Comparison of ENCODE assay signal across 26 cellular contexts in the genomic region with DNA sequence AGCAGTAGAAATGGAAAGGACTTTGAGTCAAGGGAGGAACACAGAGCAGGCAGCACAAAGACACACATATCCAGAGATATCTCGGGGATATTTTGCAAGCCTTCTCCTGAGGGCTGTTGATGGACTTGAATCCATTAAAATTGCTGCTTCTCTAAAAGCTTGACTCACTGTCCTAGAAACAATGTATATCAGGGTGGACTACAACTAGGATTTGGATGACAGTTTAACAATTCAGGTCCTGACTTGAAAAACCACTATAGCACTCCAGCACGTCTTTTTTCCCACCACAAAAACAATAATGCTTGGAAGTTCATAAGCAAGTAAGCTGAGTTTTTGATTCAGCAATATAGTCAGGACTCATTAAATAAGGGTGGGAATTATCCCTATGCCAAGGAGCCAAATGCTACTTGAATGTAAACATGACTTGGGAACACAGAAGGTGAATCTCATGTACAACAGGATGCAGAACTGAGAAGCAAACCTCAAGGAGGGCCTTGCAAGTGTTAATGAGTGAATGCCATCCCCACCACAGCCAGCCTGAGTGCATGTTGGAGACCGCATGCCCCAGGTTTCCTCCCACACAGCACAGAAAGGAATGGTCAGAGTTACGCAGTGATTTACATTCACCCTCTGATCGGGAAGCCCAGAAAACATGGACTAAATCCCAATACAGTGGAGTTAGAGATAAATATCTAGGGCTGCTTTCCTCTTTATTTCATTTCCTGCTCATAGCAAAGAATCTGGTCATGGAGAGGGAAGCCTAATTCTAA.
"Had no signal": no experiment of that assay in that cellular context is flagged by ENCODE, and none has a peak within 500 bp of the region (broad histone marks: within the 10 kb centered on the region; RNA-seq: fewer than 3 reads in every experiment).

No MANE protein-coding gene starts in this region.

- H3K27ac ChIP-seq: pancreas, psoas muscle, right lobe of liver, skin epidermis, stomach, transverse colon had no signal

- H3K4me3 ChIP-seq: lung, pancreas, psoas muscle, right lobe of liver, skin epidermis, stomach, transverse colon had no signal

- H3K9me3 ChIP-seq: pancreas, psoas muscle, right lobe of liver, stomach, transverse colon had no signal

- H3K4me3 Mint-ChIP-seq: activated CD4-positive, alpha-beta memory T cell treated with anti-CD3 and anti-CD28 coated beads for 36 hours; activated CD4-positive, alpha-beta T cell treated with anti-CD3 and anti-CD28 coated beads for 36 hours; activated naive CD4-positive, alpha-beta T cell treated with anti-CD3 and anti-CD28 coated beads for 36 hours; activated naive CD8-positive, alpha-beta T cell treated with anti-CD3 and anti-CD28 coated beads, Interleukin-2, amount 10 ng/mL, durations not matched to agents 7 days and 5 days; activated T-cell treated with anti-CD3 and anti-CD28 coated beads, Interleukin-2, amount 50 U/mL, for 72 hours; mesothelial cell of epicardium; naive thymus-derived CD8-positive, alpha-beta T cell; stimulated activated memory B cell treated with anti-CD40 and anti-IgM and Interleukin-4, amounts not matched to agents 10 μg/mL and 1 μg/mL and 100 μg/mL, for 72 hours; T-helper 1 cell treated with Interleukin-12 subunit alpha and Interleukin-12 subunit beta and Interleukin-4 antibody, amounts not matched to agents 30 μg/mL and 1 μg/mL, for 36 hours; WTC11 had no signal

- H3K4me1 Mint-ChIP-seq: activated CD4-positive, alpha-beta T cell treated with anti-CD3 and anti-CD28 coated beads for 36 hours; activated naive CD8-positive, alpha-beta T cell treated with anti-CD3 and anti-CD28 coated beads, Interleukin-2, amount 10 ng/mL, durations not matched to agents 7 days and 5 days; naive thymus-derived CD8-positive, alpha-beta T cell; stimulated activated memory B cell treated with anti-CD40 and anti-IgM and Interleukin-4, amounts not matched to agents 10 μg/mL and 1 μg/mL and 100 μg/mL, for 72 hours; WTC11 had no signal

- H3K27me3 Mint-ChIP-seq: activated naive CD8-positive, alpha-beta T cell treated with anti-CD3 and anti-CD28 coated beads, Interleukin-2, amount 10 ng/mL, durations not matched to agents 7 days and 5 days; stimulated activated memory B cell treated with anti-CD40 and anti-IgM and Interleukin-4, amounts not matched to agents 10 μg/mL and 1 μg/mL and 100 μg/mL, for 72 hours had no signal

- H3K9me3 Mint-ChIP-seq: activated CD4-positive, alpha-beta memory T cell treated with anti-CD3 and anti-CD28 coated beads for 36 hours; activated naive CD4-positive, alpha-beta T cell treated with anti-CD3 and anti-CD28 coated beads for 36 hours; activated naive CD8-positive, alpha-beta T cell treated with anti-CD3 and anti-CD28 coated beads, Interleukin-2, amount 10 ng/mL, durations not matched to agents 7 days and 5 days; naive thymus-derived CD8-positive, alpha-beta T cell; T-helper 1 cell treated with Interleukin-12 subunit alpha and Interleukin-12 subunit beta and Interleukin-4 antibody, amounts not matched to agents 30 μg/mL and 1 μg/mL, for 36 hours had no signal

- DNase-seq: activated CD4-positive, alpha-beta memory T cell treated with anti-CD3 and anti-CD28 coated beads for 36 hours; activated CD4-positive, alpha-beta T cell treated with anti-CD3 and anti-CD28 coated beads for 36 hours; activated effector memory CD4-positive, alpha-beta T cell treated with Interleukin-2 at 50 U/mL for 16 hours; activated naive CD4-positive, alpha-beta T cell treated with anti-CD3 and anti-CD28 coated beads for 36 hours; activated naive CD8-positive, alpha-beta T cell treated with anti-CD3 and anti-CD28 coated beads, Interleukin-2, amount 10 ng/mL, durations not matched to agents 7 days and 5 days; activated T-cell treated with anti-CD3 and anti-CD28 coated beads, Interleukin-2, amount 50 U/mL, for 72 hours; amygdala; effector CD4-positive, alpha-beta T cell; erythroblast; head of caudate nucleus; hypothalamus; naive thymus-derived CD8-positive, alpha-beta T cell; pancreas; psoas muscle; right lobe of liver; stimulated activated CD4-positive, alpha-beta T cell treated with anti-CD3 and anti-CD28 coated beads, Interleukin-2, amount 100 ng/mL, for 24 hours; stomach; T1000; transverse colon had no signal

- ATAC-seq: activated CD4-positive, alpha-beta T cell treated with anti-CD3 and anti-CD28 coated beads for 36 hours; activated T-cell treated with anti-CD3 and anti-CD28 coated beads, Interleukin-2, amount 50 U/mL, for 72 hours; left lobe of liver; naive thymus-derived CD8-positive, alpha-beta T cell; pancreas; psoas muscle; right lobe of liver; stimulated activated memory B cell treated with anti-CD40 and anti-IgM and Interleukin-4, amounts not matched to agents 10 μg/mL and 1 μg/mL and 100 μg/mL, for 72 hours; WTC11 had no signal

- H3K27me3 ChIP-seq: pancreas, right lobe of liver, stomach, transverse colon had no signal

- H3K27ac Mint-ChIP-seq: activated CD4-positive, alpha-beta memory T cell treated with anti-CD3 and anti-CD28 coated beads for 36 hours; activated CD4-positive, alpha-beta T cell treated with anti-CD3 and anti-CD28 coated beads for 36 hours; activated naive CD4-positive, alpha-beta T cell treated with anti-CD3 and anti-CD28 coated beads for 36 hours; activated naive CD8-positive, alpha-beta T cell treated with anti-CD3 and anti-CD28 coated beads, Interleukin-2, amount 10 ng/mL, durations not matched to agents 7 days and 5 days; activated T-cell treated with anti-CD3 and anti-CD28 coated beads, Interleukin-2, amount 50 U/mL, for 72 hours; mesothelial cell of epicardium; naive thymus-derived CD8-positive, alpha-beta T cell; stimulated activated memory B cell treated with anti-CD40 and anti-IgM and Interleukin-4, amounts not matched to agents 10 μg/mL and 1 μg/mL and 100 μg/mL, for 72 hours; T-helper 1 cell treated with Interleukin-12 subunit alpha and Interleukin-12 subunit beta and Interleukin-4 antibody, amounts not matched to agents 30 μg/mL and 1 μg/mL, for 36 hours; WTC11 had no signal

- H3K36me3 Mint-ChIP-seq: activated CD4-positive, alpha-beta memory T cell treated with anti-CD3 and anti-CD28 coated beads for 36 hours; activated naive CD8-positive, alpha-beta T cell treated with anti-CD3 and anti-CD28 coated beads, Interleukin-2, amount 10 ng/mL, durations not matched to agents 7 days and 5 days; mesothelial cell of epicardium; naive thymus-derived CD8-positive, alpha-beta T cell; stimulated activated memory B cell treated with anti-CD40 and anti-IgM and Interleukin-4, amounts not matched to agents 10 μg/mL and 1 μg/mL and 100 μg/mL, for 72 hours had no signal

- H3K36me3 ChIP-seq: pancreas, right lobe of liver, stomach, transverse colon had no signal

- H3K4me1 ChIP-seq: pancreas, psoas muscle, right lobe of liver had no signal
